ENCODE assay signal across 11 cellular contexts in genomic region chr2:38554973-38555595, GRCh38. TPM values are rescaled to one million over a fixed set of nuclear protein-coding genes. Genes with fewer than 3 reads are reported as not detected.
A peak's percentile ranks its signal among the peaks of the same experiment; 100 is the strongest.
DNase-seq lines count a peak whose midpoint lies in the region; ATAC-seq and TF ChIP-seq lines count a peak whose summit lies in the region.
"Had no signal": no experiment of that assay in that cellular context is flagged by ENCODE, and none has a peak within 500 bp of the region (broad histone marks: within the 10 kb centered on the region; RNA-seq: fewer than 3 reads in every experiment).

No MANE protein-coding gene starts in this region.

- H4K20me1 ChIP-seq in GM23338 (replicated peaks; ENCODE audit: insufficient read depth): peaks cover 4% of the 10 kb centered on the region; the same call in 1 of the 2 replicates

- H3K27me3 ChIP-seq in GM23338 (ENCODE audit: insufficient read depth): no peaks in the 10 kb centered on the region
- H3K27me3 ChIP-seq in WERI-Rb-1 (ENCODE audit: insufficient read depth, low read depth, severe bottlenecking): no peaks in the 10 kb centered on the region

- no peak overlapping the region for H2AFZ ChIP-seq in GM23338

- H3K9me3 ChIP-seq in WERI-Rb-1 (ENCODE audit: severe bottlenecking): no peaks in the 10 kb centered on the region

- peak; percentile 18 for DNase-seq in AG10803 (ENCODE audit: low read depth)
- peak; percentile 70 for DNase-seq in GM23338 (ENCODE audit: low spot score)
- DNase-seq in WERI-Rb-1: no peak
- peak; percentile 6 for DNase-seq in kidney glomerular epithelial cell (lab: John Stamatoyannopoulos, UW)
- DNase-seq in natural killer cell treated with Interleukin-12 subunit alpha and Interleukin-12 subunit beta and Interleukin-15 and Interleukin-18, amount 100 ng/mL, for 72 hours (ENCODE audit: low spot score): no peak
- DNase-seq in stimulated activated CD4-positive, alpha-beta T cell treated with anti-CD3 and anti-CD28 coated beads, Interleukin-2, amount 100 ng/mL, for 24 hours: no peak
- no peak for DNase-seq in NCI-H1417 treated with DMSO at 0.1 percent for 48 hours (lab: John Stamatoyannopoulos, UW)

- peak; percentile 80 for ATAC-seq in GM23338
- no peak for ATAC-seq in natural killer cell treated with Interleukin-12 subunit alpha and Interleukin-12 subunit beta and Interleukin-15 and Interleukin-18, amount 100 ng/mL, for 72 hours
- no peak for ATAC-seq in HG03521 (IDR thresholded peaks at IDR 0.05; ENCODE audit: unreplicated experiment)

- 0 out of 3 replicates have a peak, but pooled peaks cover 3% of the 10 kb centered on the region for H3K4me1 Mint-ChIP-seq in GM23338
- peaks cover 0 to 5% of the 10 kb centered on the region in 2 donors for H3K4me1 Mint-ChIP-seq in natural killer cell treated with Interleukin-12 subunit alpha and Interleukin-12 subunit beta and Interleukin-15 and Interleukin-18, amount 100 ng/mL, for 72 hours (ENCODE audit: low read depth in 2 of 2)

- H3K4me2 ChIP-seq in GM23338: no peak overlapping the region

- H3K4me3 ChIP-seq in AG10803 (ENCODE audit: low read length) (no peak overlapping the region), GM23338 (no peak overlapping the region), WERI-Rb-1 (ENCODE audit: low read depth, low read length) (no peak overlapping the region)
- H3K4me3 ChIP-seq: coronary artery had no signal

- H3K4me1 ChIP-seq in GM23338 (ENCODE audit: insufficient read depth): no peaks in the 10 kb centered on the region

- no peaks in the 10 kb centered on the region for H3K9me2 ChIP-seq in GM23338 (ENCODE audit: insufficient read depth)

- no peaks in the 10 kb centered on the region for H3K79me2 ChIP-seq in GM23338 (replicated peaks; ENCODE audit: insufficient read depth)

- TF ChIP-seq CTCF in AG10803 (conservative IDR thresholded peaks at IDR 0.05; ENCODE audit: low read length): peak; percentile 54
- TF ChIP-seq CTCF in GM23338 (conservative IDR thresholded peaks at IDR 0.05; ENCODE audit: low read depth in 2 of 2): peak; percentile 51 to 63
- peak; percentile 44; the same call in 1 of the 2 replicates for TF ChIP-seq CTCF in WERI-Rb-1 (IDR thresholded peaks at IDR 0.05; ENCODE audit: low read depth, low read length)

- H3K36me3 ChIP-seq in GM23338 (ENCODE audit: insufficient read depth): no peaks in the 10 kb centered on the region
- H3K36me3 ChIP-seq in WERI-Rb-1: no peaks in the 10 kb centered on the region

- H3K27me3 Mint-ChIP-seq in GM23338 (ENCODE audit: insufficient read depth, low read depth, poor library complexity): peaks cover 2% of the 10 kb centered on the region
- peaks cover 0 to 5% of the 10 kb centered on the region in 2 donors for H3K27me3 Mint-ChIP-seq in natural killer cell treated with Interleukin-12 subunit alpha and Interleukin-12 subunit beta and Interleukin-15 and Interleukin-18, amount 100 ng/mL, for 72 hours
- H3K27me3 Mint-ChIP-seq: stimulated activated naive CD8-positive, alpha-beta T cell treated with anti-CD3 and anti-CD28 coated beads, Interleukin-15, Interleukin-2, amounts not matched to agents 100 ng/mL and 50 ng/mL, for 24 hours had no signal

- 0 out of 2 replicates have a peak, but pooled peaks cover 5% of the 10 kb centered on the region for H3F3A ChIP-seq in GM23338 (replicated peaks; ENCODE audit: low read depth)

- peaks cover 10% of the 10 kb centered on the region for H3K36me3 Mint-ChIP-seq in GM23338 (ENCODE audit: low read depth)
- no peaks in the 10 kb centered on the region for H3K36me3 Mint-ChIP-seq in natural killer cell treated with Interleukin-12 subunit alpha and Interleukin-12 subunit beta and Interleukin-15 and Interleukin-18, amount 100 ng/mL, for 72 hours

- no peaks in the 10 kb centered on the region for H3K9me3 Mint-ChIP-seq in GM23338
- no peaks in the 10 kb centered on the region for H3K9me3 Mint-ChIP-seq in natural killer cell treated with Interleukin-12 subunit alpha and Interleukin-12 subunit beta and Interleukin-15 and Interleukin-18, amount 100 ng/mL, for 72 hours
- H3K9me3 Mint-ChIP-seq: stimulated activated naive CD8-positive, alpha-beta T cell treated with anti-CD3 and anti-CD28 coated beads, Interleukin-15, Interleukin-2, amounts not matched to agents 100 ng/mL and 50 ng/mL, for 24 hours; T-helper 2 cell treated with Interferon-gamma antibody and Interleukin-4, amounts not matched to agents 5 μg/mL and 100 μg/mL, for 36 hours had no signal

- H3K27ac ChIP-seq in GM23338 (ENCODE audit: low read depth) (no peak overlapping the region), WERI-Rb-1 (no peak overlapping the region)
- H3K27ac ChIP-seq: coronary artery had no signal

- no peak overlapping the region for H3K4me3 Mint-ChIP-seq in GM23338
- H3K4me3 Mint-ChIP-seq in natural killer cell treated with Interleukin-12 subunit alpha and Interleukin-12 subunit beta and Interleukin-15 and Interleukin-18, amount 100 ng/mL, for 72 hours: no peak overlapping the region
- H3K4me3 Mint-ChIP-seq: stimulated activated naive CD8-positive, alpha-beta T cell treated with anti-CD3 and anti-CD28 coated beads, Interleukin-15, Interleukin-2, amounts not matched to agents 100 ng/mL and 50 ng/mL, for 24 hours; T-helper 2 cell treated with Interferon-gamma antibody and Interleukin-4, amounts not matched to agents 5 μg/mL and 100 μg/mL, for 36 hours had no signal

- no peak overlapping the region for H3K27ac Mint-ChIP-seq in GM23338
- no peak overlapping the region for H3K27ac Mint-ChIP-seq in natural killer cell treated with Interleukin-12 subunit alpha and Interleukin-12 subunit beta and Interleukin-15 and Interleukin-18, amount 100 ng/mL, for 72 hours
- H3K27ac Mint-ChIP-seq: stimulated activated naive CD8-positive, alpha-beta T cell treated with anti-CD3 and anti-CD28 coated beads, Interleukin-15, Interleukin-2, amounts not matched to agents 100 ng/mL and 50 ng/mL, for 24 hours; T-helper 2 cell treated with Interferon-gamma antibody and Interleukin-4, amounts not matched to agents 5 μg/mL and 100 μg/mL, for 36 hours had no signal

TF ChIP-seq in GM23338, 12 proteins besides CTCF, POLR2A, EP300 and RAD21:
- TF ChIP-seq REST (IDR thresholded peaks at IDR 0.05; ENCODE audit: unreplicated experiment): no peak
- no peak for TF ChIP-seq CREB1 (CRISPR knock-in tag; IDR thresholded peaks at IDR 0.05; ENCODE audit: low read depth)
- no peak for TF ChIP-seq STAT1 (IDR thresholded peaks at IDR 0.05; ENCODE audit: unreplicated experiment)

RNA-seq across cellular contexts. Expression of gene HNRNPLL, which starts 47.6 kb away (rescaled TPM):
- total RNA-seq in GM23338 (2014; rRNA removed; shearing (Covaris generic)): 53.4 and 61.9 TPM in 2 replicates
- polyA plus RNA-seq in GM23338 (2016; fragmentation: Nextera tagmentation; extraction: Ambion mirVana): 42.2 and 42.5 TPM in 2 replicates
- total RNA-seq in natural killer cell treated with Interleukin-12 subunit alpha and Interleukin-12 subunit beta and Interleukin-15 and Interleukin-18, amount 100 ng/mL, for 72 hours: 10 to 100 TPM; 54.5 to 88.4 TPM

Comparison
In these comparisons a context has a peak if more than half of its experiments do, and no peak if none do; other contexts are left out.
1. DNase-seq: peak in AG10803 (single experiment), GM23338 (single experiment) and kidney glomerular epithelial cell (single experiment); none in WERI-Rb-1 (single experiment), natural killer cell treated with Interleukin-12 subunit alpha and Interleukin-12 subunit beta and Interleukin-15 and Interleukin-18, amount 100 ng/mL, for 72 hours (single experiment), stimulated activated CD4-positive, alpha-beta T cell treated with anti-CD3 and anti-CD28 coated beads, Interleukin-2, amount 100 ng/mL, for 24 hours (0 of 2) and NCI-H1417 treated with DMSO at 0.1 percent for 48 hours (single experiment).
2. Peak in every context shown above with its lines, with median percentiles within 50 percentile points of each other: CTCF ChIP-seq.